In genomic region chr20:4134355-4134834, GRCh38 we compare ENCODE assay signal across 22 cellular contexts. TPM values are rescaled to one million over a fixed set of nuclear protein-coding genes. Genes with fewer than 3 reads are reported as not detected.
DNase-seq lines count a peak whose midpoint lies in the region; ATAC-seq, FAIRE-seq and TF ChIP-seq lines count a peak whose summit lies in the region.
"Had no signal": no experiment of that assay in that cellular context is flagged by ENCODE, and none has a peak within 500 bp of the region (broad histone marks: within the 10 kb centered on the region; RNA-seq: fewer than 3 reads in every experiment).

No MANE protein-coding gene starts in this region.

- CTCF ChIA-PET in activated CD8-positive, alpha-beta T cell treated with anti-CD3 and anti-CD28 coated beads for 36 hours (lab: Charles Lee), result no interaction called here
- CTCF ChIA-PET in activated CD8-positive, alpha-beta T cell treated with anti-CD3 and anti-CD28 coated beads, Interleukin-2, amount 10 ng/mL, durations not matched to agents 7 days and 5 days (lab: Charles Lee), result no interaction called here

- DNase-seq in activated CD8-positive, alpha-beta T cell treated with anti-CD3 and anti-CD28 coated beads for 36 hours, result no peak
- DNase-seq in activated CD8-positive, alpha-beta T cell treated with anti-CD3 and anti-CD28 coated beads, Interleukin-2, amount 10 ng/mL, durations not matched to agents 7 days and 5 days, result no peak
- no peak for DNase-seq in HFFc6
- no peak for DNase-seq in activated T-helper 2 cell treated with anti-CD3 and anti-CD28 coated beads, Interferon-gamma antibody, Interleukin-2, Interleukin-4, amounts not matched to agents 10 μg/mL and 5 μg/mL and 100 μg/mL, durations not matched to agents 14 hours and 24 hours and 36 hours (ENCODE audit: low spot score)
- DNase-seq in pancreas, result no peak
- no peak for DNase-seq in NCI-H1436 (lab: John Stamatoyannopoulos, UW)
- DNase-seq: activated naive CD4-positive, alpha-beta T cell treated with anti-CD3 and anti-CD28 coated beads, Interleukin-2, amount 50 U/mL, for 16 hours; CD4-positive, alpha-beta memory T cell; colonic mucosa; DMS79; H7; KBM-7; NCI-H1092; NCI-H2081 treated with DMSO at 0.1 percent for 48 hours; retina; SHP77; stimulated activated naive CD8-positive, alpha-beta T cell treated with anti-CD3 and anti-CD28 coated beads, Interleukin-15, amount 100 ng/mL, for 72 hours; upper lobe of right lung had no signal

- H3K4me3 Mint-ChIP-seq in activated CD8-positive, alpha-beta T cell treated with anti-CD3 and anti-CD28 coated beads for 36 hours, result no peak overlapping the region
- H3K4me3 Mint-ChIP-seq in activated CD8-positive, alpha-beta T cell treated with anti-CD3 and anti-CD28 coated beads, Interleukin-2, amount 10 ng/mL, durations not matched to agents 7 days and 5 days, result no peak overlapping the region
- 0 out of 2 replicates have a peak overlapping the region, but pooled peaks have one; percentile 1 for H3K4me3 Mint-ChIP-seq in HFFc6
- no peak overlapping the region for H3K4me3 Mint-ChIP-seq in activated T-helper 2 cell treated with anti-CD3 and anti-CD28 coated beads, Interferon-gamma antibody, Interleukin-2, Interleukin-4, amounts not matched to agents 10 μg/mL and 5 μg/mL and 100 μg/mL, durations not matched to agents 14 hours and 24 hours and 36 hours (ENCODE audit: low read depth)
- H3K4me3 Mint-ChIP-seq: CD4-positive, alpha-beta memory T cell; mesothelial cell of epicardium; neural progenitor cell; stimulated activated naive CD8-positive, alpha-beta T cell treated with anti-CD3 and anti-CD28 coated beads, Interleukin-15, amount 100 ng/mL, for 72 hours had no signal

- H3K4me1 Mint-ChIP-seq in activated CD8-positive, alpha-beta T cell treated with anti-CD3 and anti-CD28 coated beads for 36 hours (ENCODE audit: low read depth), result peaks cover 39% of the 10 kb centered on the region
- H3K4me1 Mint-ChIP-seq in activated CD8-positive, alpha-beta T cell treated with anti-CD3 and anti-CD28 coated beads, Interleukin-2, amount 10 ng/mL, durations not matched to agents 7 days and 5 days (ENCODE audit: low read depth), result peaks cover 18% of the 10 kb centered on the region
- H3K4me1 Mint-ChIP-seq in HFFc6 (ENCODE audit: low read depth), result peaks cover 51% of the 10 kb centered on the region
- H3K4me1 Mint-ChIP-seq in activated T-helper 2 cell treated with anti-CD3 and anti-CD28 coated beads, Interferon-gamma antibody, Interleukin-2, Interleukin-4, amounts not matched to agents 10 μg/mL and 5 μg/mL and 100 μg/mL, durations not matched to agents 14 hours and 24 hours and 36 hours (ENCODE audit: low read depth), result peaks cover 50% of the 10 kb centered on the region
- H3K4me1 Mint-ChIP-seq: mesothelial cell of epicardium had no signal

- ATAC-seq in activated CD8-positive, alpha-beta T cell treated with anti-CD3 and anti-CD28 coated beads for 36 hours, result no peak
- ATAC-seq in activated CD8-positive, alpha-beta T cell treated with anti-CD3 and anti-CD28 coated beads, Interleukin-2, amount 10 ng/mL, durations not matched to agents 7 days and 5 days, result no peak
- ATAC-seq in pancreas (no peak), GM21723 (IDR thresholded peaks at IDR 0.05; ENCODE audit: unreplicated experiment) (no peak), GM21381 (IDR thresholded peaks at IDR 0.05; ENCODE audit: unreplicated experiment) (no peak)
- ATAC-seq: stimulated activated naive CD8-positive, alpha-beta T cell treated with anti-CD3 and anti-CD28 coated beads, Interleukin-15, amount 100 ng/mL, for 72 hours; upper lobe of right lung had no signal

- H3K27me3 Mint-ChIP-seq in activated CD8-positive, alpha-beta T cell treated with anti-CD3 and anti-CD28 coated beads for 36 hours, result peaks cover 6% of the 10 kb centered on the region
- peaks cover 4% of the 10 kb centered on the region for H3K27me3 Mint-ChIP-seq in activated CD8-positive, alpha-beta T cell treated with anti-CD3 and anti-CD28 coated beads, Interleukin-2, amount 10 ng/mL, durations not matched to agents 7 days and 5 days (ENCODE audit: low read depth)
- H3K27me3 Mint-ChIP-seq in HFFc6 (ENCODE audit: insufficient read depth), result peaks cover 2% of the 10 kb centered on the region; the same call in 1 of the 2 replicates
- no peaks in the 10 kb centered on the region for H3K27me3 Mint-ChIP-seq in activated T-helper 2 cell treated with anti-CD3 and anti-CD28 coated beads, Interferon-gamma antibody, Interleukin-2, Interleukin-4, amounts not matched to agents 10 μg/mL and 5 μg/mL and 100 μg/mL, durations not matched to agents 14 hours and 24 hours and 36 hours (ENCODE audit: low read depth)

- no peak overlapping the region for H3K4me3 ChIP-seq in pancreas
- H3K4me3 ChIP-seq: colonic mucosa, neural progenitor cell, upper lobe of right lung had no signal

- no peaks in the 10 kb centered on the region for H3K27me3 ChIP-seq in pancreas
- H3K27me3 ChIP-seq: colonic mucosa, neural progenitor cell had no signal

- intact Hi-C loops in activated CD8-positive, alpha-beta T cell treated with anti-CD3 and anti-CD28 coated beads for 36 hours (cut with micrococcal nuclease), result loop anchor here (5.0 kb wide), 1 partner anchor 33 kb away; no protein-coding TSS in a partner anchor
- intact Hi-C loops in activated T-helper 2 cell treated with anti-CD3 and anti-CD28 coated beads, Interferon-gamma antibody, Interleukin-2, Interleukin-4, amounts not matched to agents 10 μg/mL and 5 μg/mL and 100 μg/mL, durations not matched to agents 14 hours and 24 hours and 36 hours (cut with micrococcal nuclease), result no loop called here
- intact Hi-C loops in pancreas (cut with DNase I), result no loop called here

- H3K27ac ChIP-seq in pancreas, result peak overlapping the region in 3 of 4 donors; percentile 31 to 73 (median 61)
- H3K27ac ChIP-seq: neural progenitor cell, upper lobe of right lung had no signal

- POLR2A ChIA-PET in activated CD8-positive, alpha-beta T cell treated with anti-CD3 and anti-CD28 coated beads for 36 hours (lab: Charles Lee), result interaction anchor here (0.9 kb wide), 1 partner anchor 20 kb away, joined by 3 read pairs; no protein-coding TSS in a partner anchor
- POLR2A ChIA-PET in activated CD8-positive, alpha-beta T cell treated with anti-CD3 and anti-CD28 coated beads, Interleukin-2, amount 10 ng/mL, durations not matched to agents 7 days and 5 days (lab: Charles Lee), result no interaction called here

- H3K27ac Mint-ChIP-seq in activated CD8-positive, alpha-beta T cell treated with anti-CD3 and anti-CD28 coated beads for 36 hours, result peak overlapping the region; percentile 31
- H3K27ac Mint-ChIP-seq in activated CD8-positive, alpha-beta T cell treated with anti-CD3 and anti-CD28 coated beads, Interleukin-2, amount 10 ng/mL, durations not matched to agents 7 days and 5 days, result no peak overlapping the region
- peak overlapping the region; percentile 91 for H3K27ac Mint-ChIP-seq in HFFc6
- H3K27ac Mint-ChIP-seq in activated T-helper 2 cell treated with anti-CD3 and anti-CD28 coated beads, Interferon-gamma antibody, Interleukin-2, Interleukin-4, amounts not matched to agents 10 μg/mL and 5 μg/mL and 100 μg/mL, durations not matched to agents 14 hours and 24 hours and 36 hours, result peak overlapping the region; percentile 54
- H3K27ac Mint-ChIP-seq: CD4-positive, alpha-beta memory T cell; mesothelial cell of epicardium; neural progenitor cell had no signal

- peaks cover 0 to 4% (median 0%) of the 10 kb centered on the region in 3 donors for H3K4me1 ChIP-seq in pancreas
- H3K4me1 ChIP-seq: colonic mucosa, upper lobe of right lung had no signal

- H3K36me3 Mint-ChIP-seq in activated CD8-positive, alpha-beta T cell treated with anti-CD3 and anti-CD28 coated beads for 36 hours (ENCODE audit: low read depth), result no peaks in the 10 kb centered on the region
- no peaks in the 10 kb centered on the region for H3K36me3 Mint-ChIP-seq in activated CD8-positive, alpha-beta T cell treated with anti-CD3 and anti-CD28 coated beads, Interleukin-2, amount 10 ng/mL, durations not matched to agents 7 days and 5 days (ENCODE audit: low read depth)
- H3K36me3 Mint-ChIP-seq in HFFc6 (ENCODE audit: low read depth), result no peaks in the 10 kb centered on the region
- peaks cover 2% of the 10 kb centered on the region for H3K36me3 Mint-ChIP-seq in activated T-helper 2 cell treated with anti-CD3 and anti-CD28 coated beads, Interferon-gamma antibody, Interleukin-2, Interleukin-4, amounts not matched to agents 10 μg/mL and 5 μg/mL and 100 μg/mL, durations not matched to agents 14 hours and 24 hours and 36 hours (ENCODE audit: low read depth)
- H3K36me3 Mint-ChIP-seq: CD4-positive, alpha-beta memory T cell; mesothelial cell of epicardium; neural progenitor cell had no signal

- H3K9me3 ChIP-seq in pancreas, result no peaks in the 10 kb centered on the region
- H3K9me3 ChIP-seq: colonic mucosa, upper lobe of right lung had no signal

- no peaks in the 10 kb centered on the region for H3K36me3 ChIP-seq in pancreas
- H3K36me3 ChIP-seq: colonic mucosa, neural progenitor cell, upper lobe of right lung had no signal

- no peaks in the 10 kb centered on the region for H3K9me3 Mint-ChIP-seq in activated CD8-positive, alpha-beta T cell treated with anti-CD3 and anti-CD28 coated beads for 36 hours
- no peaks in the 10 kb centered on the region for H3K9me3 Mint-ChIP-seq in activated CD8-positive, alpha-beta T cell treated with anti-CD3 and anti-CD28 coated beads, Interleukin-2, amount 10 ng/mL, durations not matched to agents 7 days and 5 days (ENCODE audit: insufficient read depth)
- no peaks in the 10 kb centered on the region for H3K9me3 Mint-ChIP-seq in HFFc6
- H3K9me3 Mint-ChIP-seq in activated T-helper 2 cell treated with anti-CD3 and anti-CD28 coated beads, Interferon-gamma antibody, Interleukin-2, Interleukin-4, amounts not matched to agents 10 μg/mL and 5 μg/mL and 100 μg/mL, durations not matched to agents 14 hours and 24 hours and 36 hours, result no peaks in the 10 kb centered on the region
- H3K9me3 Mint-ChIP-seq: CD4-positive, alpha-beta memory T cell; neural progenitor cell; stimulated activated naive CD8-positive, alpha-beta T cell treated with anti-CD3 and anti-CD28 coated beads, Interleukin-15, amount 100 ng/mL, for 72 hours had no signal

- TF ChIP-seq CTCF in activated CD8-positive, alpha-beta T cell treated with anti-CD3 and anti-CD28 coated beads for 36 hours (IDR thresholded peaks at IDR 0.05), result no peak
- TF ChIP-seq CTCF in HFFc6 (IDR thresholded peaks at IDR 0.05) (no peak), pancreas (IDR thresholded peaks at IDR 0.05) (no peak)

- FAIRE-seq in pancreas (lab: Jason Lieb, UNC), result no peak

- WGBS in pancreas, 2 donors, result 56 to 63% methylated on average over 14 of the region's 14 CpGs

RNA-seq across cellular contexts. Expression of gene SMOX, which starts 14.2 kb away (rescaled TPM):
- total RNA-seq in activated CD8-positive, alpha-beta T cell treated with anti-CD3 and anti-CD28 coated beads for 36 hours, result 1 to 10 TPM; 7.0 to 8.4 TPM
- total RNA-seq in activated CD8-positive, alpha-beta T cell treated with anti-CD3 and anti-CD28 coated beads, Interleukin-2, amount 10 ng/mL, durations not matched to agents 7 days and 5 days, result 1 to 10 TPM; 1.3 to 1.7 TPM
- total RNA-seq in HFFc6 (2021; fragmentation: NEBNext Ultra II Directional; extraction: Animal tissue kit (Norgen Biotek cat#: 25700)), result 10 to 100 TPM in 5 of 6 experiments, 1 to 10 TPM in 1; 9.4 to 13.0 (median 12.4) TPM
- total RNA-seq in activated T-helper 2 cell treated with anti-CD3 and anti-CD28 coated beads, Interferon-gamma antibody, Interleukin-2, Interleukin-4, amounts not matched to agents 10 μg/mL and 5 μg/mL and 100 μg/mL, durations not matched to agents 14 hours and 24 hours and 36 hours, result 36.4 and 38.7 TPM in 2 replicates
- total RNA-seq in pancreas, result 1 to 10 TPM; 4.7 to 9.5 (median 7.8) TPM
- 1 to 10 TPM; 6.2 to 8.1 TPM for polyA plus RNA-seq in pancreas
